In genomic region chr17:19978803-19979202, GRCh38 we compare ENCODE assay signal across 7 cellular contexts. TPM values are rescaled to one million over a fixed set of nuclear protein-coding genes. Genes with fewer than 3 reads are reported as not detected.
DNase-seq lines count a peak whose midpoint lies in the region; FAIRE-seq and TF ChIP-seq lines count a peak whose summit lies in the region.

No MANE protein-coding gene starts in this region.

- no peak overlapping the region for H2AFZ ChIP-seq in H1 (ENCODE audit: low read length)

- H3K56ac ChIP-seq in H1 (replicated peaks; ENCODE audit: insufficient read length, low read depth, low read length), result no peak overlapping the region

- peaks cover 10 to 21% of the 10 kb centered on the region in 2 experiments; a peak in 2 of 3 replicates for H3K36me3 ChIP-seq in HEK293 (ENCODE audit: control insufficient read depth in 2 of 2, insufficient read depth in 1 of 2, low read length in 2 of 2)
- no peaks in the 10 kb centered on the region; a peak in 1 of 8 replicates for H3K36me3 ChIP-seq in H1 (ENCODE audit: control insufficient read depth in 2 of 4, insufficient read depth in 4 of 4, low read length in 3 of 4)
- peaks cover 0 to 20% (median 3%) of the 10 kb centered on the region in 6 donors for H3K36me3 ChIP-seq in spleen

- H3K9me3 ChIP-seq in HEK293 (ENCODE audit: control insufficient read depth, insufficient read depth, low read depth, low read length) (no peaks in the 10 kb centered on the region), H1 (ENCODE audit: insufficient read depth in 2 of 2, low read depth in 1 of 2, low read length in 1 of 2) (no peaks in the 10 kb centered on the region), spleen (no peaks in the 10 kb centered on the region)

- no peak overlapping the region for H4K5ac ChIP-seq in H1 (ENCODE audit: insufficient read length, low read depth, low read length)

- TF ChIP-seq EP300 in H1 (IDR thresholded peaks at IDR 0.05; ENCODE audit: borderline replicate concordance in 1 of 2, low read depth in 2 of 2, low read length in 2 of 2), result no peak

- peaks cover 6% of the 10 kb centered on the region; the same call in 1 of the 2 replicates for H3K79me1 ChIP-seq in H1 (ENCODE audit: low read depth, low read length)

- no peak overlapping the region for H3K23ac ChIP-seq in H1 (ENCODE audit: insufficient read length)

- 7% methylated on average over 13 of the region's 13 CpGs; no CpG with 5 or more reads in 1 of the 2 experiments for WGBS in H1 (ENCODE audit: extremely low coverage in 1 of 2, insufficient coverage in 1 of 2, insufficient read length in 1 of 2, insufficient replicate concordance in 2 of 2, low coverage in 1 of 2, low lambda C conversion rate in 2 of 2, missing lambda C conversion rate in 1 of 2), 2 experiments
- WGBS in spleen, 5 donors, result 71 to 79% (median 73%) methylated on average over 13 of the region's 13 CpGs

- peak overlapping the region in 3 of 4 experiments; percentile 88 to 92 (median 88); a peak in 6 of 7 replicates for H3K9ac ChIP-seq in H1 (replicated peaks in 1 of 4; ENCODE audit: extremely low read depth in 1 of 4, low read depth in 3 of 4, low read length in 3 of 4)

- H2BK120ac ChIP-seq in H1 (replicated peaks; ENCODE audit: low read depth, low read length), result no peak overlapping the region

- no peak for TF ChIP-seq CTCF in HEK293 (tag by site-specific recombination; IDR thresholded peaks at IDR 0.05)
- no peak for TF ChIP-seq CTCF in H1 (IDR thresholded peaks at IDR 0.05; ENCODE audit: control extremely low read depth in 1 of 3, insufficient read depth in 1 of 3, low read depth in 1 of 3, low read length in 3 of 3)
- no peak for TF ChIP-seq CTCF in spleen (IDR thresholded peaks at IDR 0.05 in 8 of 11, conservative IDR thresholded peaks at IDR 0.05 in 3 of 11)

- TF ChIP-seq POLR2A in H1 (IDR thresholded peaks at IDR 0.05; ENCODE audit: control extremely low read depth in 1 of 2, low read depth in 2 of 2, low read length in 2 of 2), result peak in 1 of 2 experiments; percentile 36; a peak in 1 of 3 replicates
- no peak for TF ChIP-seq POLR2A in spleen (IDR thresholded peaks at IDR 0.05)

- no peak overlapping the region for H4K91ac ChIP-seq in H1 (replicated peaks; ENCODE audit: insufficient read length, low read length)

- no peak overlapping the region for H2BK20ac ChIP-seq in H1 (ENCODE audit: low read length)

- peak overlapping the region; percentile 98 for H2BK5ac ChIP-seq in H1 (ENCODE audit: low read depth, low read length)

- peaks cover 19 to 35% of the 10 kb centered on the region in 2 experiments for H3K79me2 ChIP-seq in H1 (ENCODE audit: control insufficient read depth in 1 of 2, insufficient read depth in 2 of 2, low read length in 2 of 2)

- H4K20me1 ChIP-seq in H1 (replicated peaks in 1 of 2; ENCODE audit: control insufficient read depth in 1 of 2, insufficient read depth in 2 of 2, low read length in 2 of 2), result no peaks in the 10 kb centered on the region

- no peak overlapping the region for H3K4me3 ChIP-seq in HEK293 (ENCODE audit: low read depth, low read length)
- peak overlapping the region; percentile 78 to 98 (median 90); a peak in 7 of 8 replicates for H3K4me3 ChIP-seq in H1 (ENCODE audit: extremely low read depth in 1 of 4, insufficient read depth in 2 of 4, low read depth in 3 of 4, low read length in 4 of 4)
- H3K4me3 ChIP-seq in spleen, result peak overlapping the region in 6 of 8 donors; percentile 88 to 100 (median 97)

- TF ChIP-seq RAD21 in H1 (IDR thresholded peaks at IDR 0.05 in 1 of 2, conservative IDR thresholded peaks at IDR 0.05 in 1 of 2; ENCODE audit: low read depth in 2 of 2, low read length in 2 of 2), result no peak

- POLR2A ChIA-PET in HEK293 (lab: Yijun Ruan, JAX) (interaction anchor here (1.7 kb wide), 1 partner anchor 10 kb away, joined by 8 read pairs; no protein-coding TSS in a partner anchor), H1 (lab: Charles Lee; ENCODE audit: partially characterized antibody) (interaction anchor here (0.8 to 1.8 kb wide), 5 partner anchors 14 to 331 kb away, joined by 3 to 11 read pairs (median 11); partner anchors contain the start of gene SPECC1)

- intact Hi-C loops in spleen (cut with DNase I; ENCODE audit: low total_unique reads), result no loop called here

- DNase-seq in OCI-M1 (lab: John Stamatoyannopoulos, UW) (peak; percentile 8), H1 (ENCODE audit: low read depth in 1 of 2, low spot score in 2 of 2) (no peak), spleen (no peak), dedifferentiated amniotic fluid mesenchymal stem cell (ENCODE audit: extremely low spot score) (no peak), NCI-H526 treated with DMSO at 0.1 percent for 48 hours (lab: John Stamatoyannopoulos, UW) (no peak)
- no peak for DNase-seq in stimulated activated CD4-positive, alpha-beta T cell treated with anti-CD3 and anti-CD28 coated beads, Interleukin-4, amount 100 ng/mL, for 24 hours

- no peak overlapping the region for H3K27ac ChIP-seq in HEK293 (ENCODE audit: extremely low read depth, low read depth, low read length)
- peak overlapping the region; percentile 91 for H3K27ac ChIP-seq in H1 (ENCODE audit: low read depth, low read length)
- peak overlapping the region; percentile 92 to 100 (median 98) for H3K27ac ChIP-seq in spleen

- peak overlapping the region; percentile 28 for H3K4ac ChIP-seq in H1 (replicated peaks; ENCODE audit: insufficient read length, low read depth, low read length)

- no peaks in the 10 kb centered on the region for H3K27me3 ChIP-seq in H1 (replicated peaks in 1 of 4; ENCODE audit: control insufficient read depth in 3 of 4, extremely low read depth in 1 of 4, insufficient read depth in 3 of 4, low read length in 3 of 4)
- H3K27me3 ChIP-seq in spleen (replicated peaks in 1 of 7), result no peaks in the 10 kb centered on the region

- H4K8ac ChIP-seq in H1 (ENCODE audit: extremely low read depth, insufficient read depth, low read length), result no peak overlapping the region

- no peak overlapping the region for H2BK12ac ChIP-seq in H1 (ENCODE audit: low read depth, low read length)

- H3K18ac ChIP-seq in H1 (ENCODE audit: extremely low read depth, low read length), result peak overlapping the region; percentile 65; the same call in 1 of the 2 replicates

- H3K4me2 ChIP-seq in H1 (ENCODE audit: insufficient read depth in 1 of 2, low read depth in 2 of 2, low read length in 2 of 2), result peak overlapping the region; percentile 73 to 79

- CTCF ChIA-PET in HEK293 (lab: Yijun Ruan, JAX), result interaction anchor here (1.2 to 1.4 kb wide), 2 partner anchors 31 to 142 kb away, joined by 6 to 8 read pairs; partner anchors contain the start of gene SPECC1
- CTCF ChIA-PET in H1 (lab: Charles Lee; ENCODE audit: partially characterized antibody), result interaction anchor here (1.0 kb wide), 1 partner anchor 12 kb away, joined by 3 read pairs; no protein-coding TSS in a partner anchor

- H2AK5ac ChIP-seq in H1 (ENCODE audit: low read depth, low read length), result peak overlapping the region; percentile 98

- 0 out of 2 replicates have a peak overlapping the region, but pooled peaks have one; percentile 92 for H2BK15ac ChIP-seq in H1 (ENCODE audit: low read length)

- FAIRE-seq in H1 (lab: Jason Lieb, UNC), result peak; percentile 32

- peaks cover 19% of the 10 kb centered on the region for H3K23me2 ChIP-seq in H1 (ENCODE audit: low read depth, low read length)

- H3K4me1 ChIP-seq in HEK293 (ENCODE audit: control insufficient read depth, insufficient read depth, low read length), result peaks cover 2% of the 10 kb centered on the region; the same call in 1 of the 2 replicates
- H3K4me1 ChIP-seq in H1 (replicated peaks in 1 of 4; ENCODE audit: control insufficient read depth in 3 of 4, insufficient read depth in 4 of 4, low read length in 3 of 4), result peaks cover 2 to 9% (median 3%) of the 10 kb centered on the region in 4 experiments; a peak in 4 of 7 replicates
- H3K4me1 ChIP-seq in spleen, result peaks cover 20 to 65% (median 54%) of the 10 kb centered on the region in 6 donors

- H3K14ac ChIP-seq in H1 (ENCODE audit: insufficient read length), result no peak overlapping the region

TF ChIP-seq in HEK293, 187 proteins besides CTCF, POLR2A, EP300 and RAD21:
- TF ChIP-seq ZNF777 (tag by site-specific recombination; IDR thresholded peaks at IDR 0.05; ENCODE audit: borderline replicate concordance), result no peak
- TF ChIP-seq SETDB1 (IDR thresholded peaks at IDR 0.05; ENCODE audit: insufficient read length, low read length), result peak; percentile 81
TF ChIP-seq in HEK293: peak in this region for 1.

TF ChIP-seq in H1, 55 proteins besides CTCF, POLR2A, EP300 and RAD21 (continues in another document):
- TF ChIP-seq CEBPB (IDR thresholded peaks at IDR 0.05; ENCODE audit: low read depth, low read length) (no peak), POLR2AphosphoS5 (IDR thresholded peaks at IDR 0.05; ENCODE audit: low read depth, low read length) (peak; percentile 61), BACH1 (IDR thresholded peaks at IDR 0.05; ENCODE audit: low read length) (no peak), SIN3A (conservative IDR thresholded peaks at IDR 0.05 in 1 of 2, IDR thresholded peaks at IDR 0.05 in 1 of 2; ENCODE audit: low read depth in 1 of 2, low read length in 2 of 2) (no peak), KDM1A (IDR thresholded peaks at IDR 0.05; ENCODE audit: borderline replicate concordance, low read length) (no peak), GABPA (IDR thresholded peaks at IDR 0.05; ENCODE audit: borderline replicate concordance, insufficient read depth, low read length) (no peak)

RNA-seq across cellular contexts. Expression of gene AKAP10, which starts 1.2 kb away (rescaled TPM):
- total RNA-seq in H1 (2021; fragmentation: NEBNext Ultra II Directional; extraction: Animal tissue kit (Norgen Biotek cat#: 25700)), result 24.9 and 27.0 TPM in 2 replicates
- polyA plus RNA-seq in H1 (2011; rRNA removed) (9.3 and 13.3 TPM in 2 replicates), spleen (10 to 100 TPM in 1 of 3 donors, 1 to 10 TPM in 2; 6.9 to 10.8 (median 7.8) TPM)
- polyA plus RNA-seq in H1 (2011; cell fraction: cytosol; rRNA removed), result 13.2 TPM
- polyA plus RNA-seq in H1 (2011; cell fraction: nucleus; rRNA removed), result 16.9 TPM
- polyA plus RNA-seq in H1 (2012, experiment 1 of 2), result 12.8 to 20.5 TPM (median 13.6 TPM) in 4 replicates
- polyA plus RNA-seq in H1 (2012, experiment 2 of 2), result 1.1 TPM
- polyA plus RNA-seq in H1 (2013, experiment 1 of 2), result 9.5 TPM
- 8.2 TPM for polyA plus RNA-seq in H1 (2013, experiment 2 of 2)
- polyA minus RNA-seq in H1 (2011; rRNA and poly(A)+ RNA removed), result 51.6 and 69.1 TPM in 2 replicates
- polyA minus RNA-seq in H1 (2011; cell fraction: cytosol; rRNA and poly(A)+ RNA removed), result 30.7 TPM
- polyA minus RNA-seq in H1 (2011; cell fraction: nucleus; rRNA and poly(A)+ RNA removed), result 55.9 TPM
- total RNA-seq in spleen, result 10 to 100 TPM; 43.3 to 69.8 (median 65.5) TPM

RNA-seq across cellular contexts. Expression of gene SPECC1, which starts 30.4 kb away (rescaled TPM):
- 87.9 and 98.7 TPM in 2 replicates for total RNA-seq in H1 (2021; fragmentation: NEBNext Ultra II Directional; extraction: Animal tissue kit (Norgen Biotek cat#: 25700))
- polyA plus RNA-seq in H1 (2011; rRNA removed) (27.7 and 35.8 TPM in 2 replicates), spleen (10 to 100 TPM in 1 of 3 donors, 1 to 10 TPM in 2; 7.4 to 20.9 (median 8.5) TPM)
- polyA plus RNA-seq in H1 (2011; cell fraction: cytosol; rRNA removed), result 40.8 TPM
- 54.5 TPM for polyA plus RNA-seq in H1 (2011; cell fraction: nucleus; rRNA removed)
- 58.8 to 68.1 TPM (median 63.4 TPM) in 4 replicates for polyA plus RNA-seq in H1 (2012, experiment 1 of 2)
- 20.2 TPM for polyA plus RNA-seq in H1 (2012, experiment 2 of 2)
- polyA plus RNA-seq in H1 (2013, experiment 1 of 2), result 59.6 TPM
- 59.8 TPM for polyA plus RNA-seq in H1 (2013, experiment 2 of 2)
- polyA minus RNA-seq in H1 (2011; rRNA and poly(A)+ RNA removed), result 49.4 and 63.8 TPM in 2 replicates
- polyA minus RNA-seq in H1 (2011; cell fraction: cytosol; rRNA and poly(A)+ RNA removed), result 59.7 TPM
- polyA minus RNA-seq in H1 (2011; cell fraction: nucleus; rRNA and poly(A)+ RNA removed), result 190 TPM
- total RNA-seq in spleen, result 100 to 1,000 TPM in 2 of 7 donors, 10 to 100 TPM in 5; 66.4 to 129 (median 92.7) TPM
